8 cellular contexts compared by ENCODE assay signal in the genomic region with DNA sequence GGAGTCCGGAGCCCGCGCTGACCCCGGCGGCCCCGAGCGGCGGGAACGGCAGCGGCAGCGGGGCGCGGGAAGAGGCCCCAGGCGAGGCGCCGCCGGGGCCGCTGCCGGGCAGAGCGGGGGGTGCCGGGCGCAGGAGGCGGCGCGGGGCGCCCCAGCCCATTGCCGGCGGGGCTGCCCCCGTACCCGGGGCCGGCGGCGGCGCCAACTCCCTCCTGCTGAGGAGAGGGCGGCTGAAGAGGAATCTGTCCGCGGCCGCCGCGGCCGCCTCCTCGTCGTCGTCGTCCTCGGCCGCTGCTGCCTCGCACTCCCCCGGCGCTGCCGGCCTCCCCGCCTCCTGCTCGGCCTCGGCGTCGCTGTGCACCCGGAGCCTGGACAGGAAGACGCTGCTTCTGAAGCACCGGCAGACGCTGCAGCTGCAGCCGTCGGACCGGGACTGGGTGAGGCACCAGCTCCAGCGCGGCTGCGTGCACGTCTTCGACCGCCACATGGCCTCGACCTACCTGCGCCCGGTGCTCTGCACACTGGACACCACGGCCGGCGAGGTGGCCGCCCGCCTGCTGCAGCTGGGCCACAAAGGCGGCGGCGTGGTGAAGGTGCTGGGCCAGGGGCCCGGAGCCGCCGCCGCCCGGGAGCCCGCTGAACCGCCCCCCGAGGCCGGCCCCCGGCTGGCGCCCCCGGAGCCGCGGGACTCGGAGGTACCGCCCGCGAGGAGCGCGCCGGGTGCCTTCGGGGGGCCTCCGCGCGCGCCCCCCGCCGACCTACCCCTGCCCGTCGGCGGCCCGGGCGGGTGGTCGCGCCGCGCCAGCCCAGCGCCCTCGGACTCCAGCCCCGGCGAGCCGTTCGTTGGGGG. TPM values are rescaled to one million over a fixed set of nuclear protein-coding genes. Genes with fewer than 3 reads are reported as not detected.
DNase-seq lines count a peak whose midpoint lies in the region; ATAC-seq and TF ChIP-seq lines count a peak whose summit lies in the region.

No MANE protein-coding gene starts in this region.

- peak overlapping the region; percentile 83 to 84 for H3K4me3 ChIP-seq in duodenal mucosa (ENCODE audit: low read depth in 1 of 2, low read length in 2 of 2)
- peak overlapping the region; percentile 71 for H3K4me3 ChIP-seq in lower lobe of right lung

- DNase-seq in NCI-H2029 (lab: John Stamatoyannopoulos, UW) (peak; percentile 2), NCI-H2029 treated with DMSO at 0.1 percent for 48 hours (lab: John Stamatoyannopoulos, UW) (no peak), NCI-H1105 (lab: John Stamatoyannopoulos, UW) (peak; percentile 36), lower lobe of right lung (peak; percentile 82)
- peak; percentile 16 to 21 for DNase-seq in activated CD4-positive, alpha-beta T cell treated with anti-CD3 and anti-CD28 coated beads, Interleukin-2, amount 50 U/mL, for 24 hours (ENCODE audit: low read depth in 1 of 2, low spot score in 1 of 2)
- DNase-seq in stimulated activated CD4-positive, alpha-beta T cell treated with anti-CD3 and anti-CD28 coated beads, TNF-alpha, amount 100 ng/mL, for 48 hours (ENCODE audit: low read depth in 3 of 3) = peak; percentile 9 to 53 (median 37)

- H3K4me1 ChIP-seq in duodenal mucosa (ENCODE audit: control insufficient read depth in 1 of 2, insufficient read depth in 2 of 2, low read length in 2 of 2) = peaks cover 4 to 22% of the 10 kb centered on the region in 2 donors
- peaks cover 42% of the 10 kb centered on the region for H3K4me1 ChIP-seq in lower lobe of right lung

- TF ChIP-seq CTCF in lower lobe of right lung (IDR thresholded peaks at IDR 0.05) = no peak

- intact Hi-C loops in lower lobe of right lung (cut with DNase I) = loop anchor here (10.0 kb wide), 1 partner anchor 239 kb away; no protein-coding TSS in a partner anchor

- ATAC-seq in HG02588 (IDR thresholded peaks at IDR 0.05; ENCODE audit: unreplicated experiment) (peak; percentile 21), lower lobe of right lung (peak; percentile 2 to 16)

- H3K27ac ChIP-seq in duodenal mucosa (ENCODE audit: low read depth, low read length) (peak overlapping the region; percentile 71), lower lobe of right lung (peak overlapping the region; percentile 84)

- H3K9ac ChIP-seq in duodenal mucosa (ENCODE audit: low read depth in 1 of 2, low read length in 2 of 2) = peak overlapping the region; percentile 61 to 84

- no peaks in the 10 kb centered on the region for H3K9me3 ChIP-seq in duodenal mucosa (ENCODE audit: control insufficient read depth in 1 of 2, low read length in 2 of 2)
- no peaks in the 10 kb centered on the region for H3K9me3 ChIP-seq in lower lobe of right lung

- H3K27me3 ChIP-seq in duodenal mucosa (ENCODE audit: control insufficient read depth in 1 of 2, insufficient read depth in 2 of 2, low read length in 2 of 2) (no peaks in the 10 kb centered on the region), lower lobe of right lung (ENCODE audit: low read depth) (no peaks in the 10 kb centered on the region)

- H3K36me3 ChIP-seq in duodenal mucosa (ENCODE audit: control insufficient read depth in 1 of 2, insufficient read depth in 2 of 2, low read length in 2 of 2) (no peaks in the 10 kb centered on the region), lower lobe of right lung (no peaks in the 10 kb centered on the region)

RNA-seq across cellular contexts. Expression of a gene that starts 0.7 kb away (rescaled TPM):
- total RNA-seq in lower lobe of right lung = 12.6 TPM
